7 cellular contexts compared by ENCODE assay signal in genomic region chr3:90207323-90208094, GRCh38.
DNase-seq lines count a peak whose midpoint lies in the region; FAIRE-seq and TF ChIP-seq lines count a peak whose summit lies in the region.
"Not testable (repeated sequence)": the region's sequence is repeated elsewhere in the genome, so short reads cannot be mapped to it uniquely, and the experiment has no call there.

No MANE protein-coding gene starts in this region.

- H3K27me3 ChIP-seq in BLaER1; SK-N-SH (ENCODE audit: insufficient read depth); H1 (replicated peaks in 1 of 4; ENCODE audit: control insufficient read depth in 3 of 4, extremely low read depth in 1 of 4, insufficient read depth in 3 of 4, low read length in 3 of 4); prostate gland (replicated peaks; ENCODE audit: insufficient read depth): not testable (repeated sequence)

- intact Hi-C loops in prostate gland (cut with DNase I): not testable (repeated sequence)

- not testable (repeated sequence) for H3K4ac ChIP-seq in H1 (replicated peaks; ENCODE audit: insufficient read length, low read depth, low read length)

- H2BK5ac ChIP-seq in H1 (ENCODE audit: low read depth, low read length): not testable (repeated sequence)

- not testable (repeated sequence) for H4K5ac ChIP-seq in H1 (ENCODE audit: insufficient read length, low read depth, low read length)

- not testable (repeated sequence) for H3K56ac ChIP-seq in H1 (replicated peaks; ENCODE audit: insufficient read length, low read depth, low read length)

- peak overlapping the region; percentile 34 for H3K4me2 ChIP-seq in BLaER1
- H3K4me2 ChIP-seq in SK-N-SH; H1 (ENCODE audit: insufficient read depth in 1 of 2, low read depth in 2 of 2, low read length in 2 of 2): not testable (repeated sequence)

- H2BK20ac ChIP-seq in H1 (ENCODE audit: low read length): not testable (repeated sequence)

- peaks cover 13% of the 10 kb centered on the region for H3K4me1 ChIP-seq in BLaER1
- not testable (repeated sequence) for H3K4me1 ChIP-seq in SK-N-SH (ENCODE audit: control insufficient read depth in 1 of 2, insufficient read depth in 2 of 2, low read depth in 1 of 2, low read length in 1 of 2); H1 (replicated peaks in 1 of 4; ENCODE audit: control insufficient read depth in 3 of 4, insufficient read depth in 4 of 4, low read length in 3 of 4); prostate gland (replicated peaks)

- CTCF ChIA-PET in SK-N-SH (lab: Yijun Ruan, JAX); H1 (lab: Charles Lee; ENCODE audit: partially characterized antibody): not testable (repeated sequence)

- H3K23me2 ChIP-seq in H1 (ENCODE audit: low read depth, low read length): not testable (repeated sequence)

- H2BK15ac ChIP-seq in H1 (ENCODE audit: low read length): not testable (repeated sequence)

- H2BK12ac ChIP-seq in H1 (ENCODE audit: low read depth, low read length): not testable (repeated sequence)

- H3K9me3 ChIP-seq in BLaER1; SK-N-SH; H1 (ENCODE audit: insufficient read depth in 2 of 2, low read depth in 1 of 2, low read length in 1 of 2); prostate gland: not testable (repeated sequence)

- not testable (repeated sequence) for H3K27ac ChIP-seq in BLaER1; SK-N-SH (ENCODE audit: low read depth in 2 of 2, low read length in 1 of 2); H1 (ENCODE audit: low read depth, low read length); prostate gland

- 12% methylated on average over 5 of the region's 5 CpGs for whole genome bisulfite sequencing in SK-N-SH (ENCODE audit: low lambda C conversion rate)
- WGBS in H1 (ENCODE audit: extremely low coverage in 1 of 2, insufficient coverage in 1 of 2, insufficient read length in 1 of 2, insufficient replicate concordance in 2 of 2, low coverage in 1 of 2, low lambda C conversion rate in 2 of 2, missing lambda C conversion rate in 1 of 2), 2 experiments: 88% methylated on average over 5 of the region's 5 CpGs; no CpG with 5 or more reads in 1 of the 2 experiments
- 23% methylated on average over 5 of the region's 5 CpGs for WGBS in prostate gland

- not testable (repeated sequence) for H3K79me1 ChIP-seq in H1 (ENCODE audit: low read depth, low read length)

- H2BK120ac ChIP-seq in H1 (replicated peaks; ENCODE audit: low read depth, low read length): not testable (repeated sequence)

- not testable (repeated sequence) for H3K18ac ChIP-seq in H1 (ENCODE audit: extremely low read depth, low read length)

- TF ChIP-seq POLR2A in H54 (IDR thresholded peaks at IDR 0.05; ENCODE audit: low read depth, low read length); H1 (IDR thresholded peaks at IDR 0.05; ENCODE audit: control extremely low read depth in 1 of 2, low read depth in 2 of 2, low read length in 2 of 2); prostate gland (IDR thresholded peaks at IDR 0.05): not testable (repeated sequence)

- H3K36me3 ChIP-seq in BLaER1; SK-N-SH (replicated peaks in 1 of 2; ENCODE audit: control insufficient read depth in 1 of 2, insufficient read depth in 2 of 2, low read length in 1 of 2); H1 (ENCODE audit: control insufficient read depth in 2 of 4, insufficient read depth in 4 of 4, low read length in 3 of 4); prostate gland: not testable (repeated sequence)

- not testable (repeated sequence) for H3K23ac ChIP-seq in H1 (ENCODE audit: insufficient read length)

- not testable (repeated sequence) for H4K8ac ChIP-seq in H1 (ENCODE audit: extremely low read depth, insufficient read depth, low read length)

- H3K4me3 ChIP-seq in BLaER1; SK-N-SH (ENCODE audit: low read depth in 2 of 2, low read length in 1 of 2); H1 (ENCODE audit: extremely low read depth in 1 of 4, insufficient read depth in 2 of 4, low read depth in 3 of 4, low read length in 4 of 4); fibroblast of pulmonary artery (replicated peaks; ENCODE audit: low read depth, low read length); prostate gland: not testable (repeated sequence)

- POLR2A ChIA-PET in SK-N-SH (lab: Yijun Ruan, JAX); H1 (lab: Charles Lee; ENCODE audit: partially characterized antibody): not testable (repeated sequence)

- H2AK5ac ChIP-seq in H1 (ENCODE audit: low read depth, low read length): not testable (repeated sequence)

- not testable (repeated sequence) for H3F3A ChIP-seq in SK-N-SH (replicated peaks; ENCODE audit: insufficient read depth)

- H3K79me2 ChIP-seq in SK-N-SH (ENCODE audit: insufficient read depth); H1 (ENCODE audit: control insufficient read depth in 1 of 2, insufficient read depth in 2 of 2, low read length in 2 of 2): not testable (repeated sequence)

- H4K91ac ChIP-seq in H1 (replicated peaks; ENCODE audit: insufficient read length, low read length): not testable (repeated sequence)

- not testable (repeated sequence) for TF ChIP-seq EP300 in SK-N-SH (IDR thresholded peaks at IDR 0.05; ENCODE audit: borderline replicate concordance in 1 of 2, low read depth in 1 of 2, low read length in 1 of 2); H1 (IDR thresholded peaks at IDR 0.05; ENCODE audit: borderline replicate concordance in 1 of 2, low read depth in 2 of 2, low read length in 2 of 2)

- not testable (repeated sequence) for TF ChIP-seq RAD21 in SK-N-SH (IDR thresholded peaks at IDR 0.05; ENCODE audit: low read length); H1 (IDR thresholded peaks at IDR 0.05 in 1 of 2, conservative IDR thresholded peaks at IDR 0.05 in 1 of 2; ENCODE audit: low read depth in 2 of 2, low read length in 2 of 2)

- DNase-seq in H54 (ENCODE audit: insufficient read length, low spot score); SK-N-SH; H1 (ENCODE audit: low read depth in 1 of 2, low spot score in 2 of 2): not testable (repeated sequence)
- DNase-seq in NCI-H82 (lab: John Stamatoyannopoulos, UW) (peak; percentile 64), fibroblast of pulmonary artery (ENCODE audit: low read depth) (peak; percentile 0), prostate gland (ENCODE audit: low spot score) (peak; percentile 42)

- H4K20me1 ChIP-seq in BLaER1; SK-N-SH (ENCODE audit: insufficient read depth); H1 (replicated peaks in 1 of 2; ENCODE audit: control insufficient read depth in 1 of 2, insufficient read depth in 2 of 2, low read length in 2 of 2): not testable (repeated sequence)

- not testable (repeated sequence) for H3K14ac ChIP-seq in H1 (ENCODE audit: insufficient read length)

- 0 out of 2 replicates have a peak overlapping the region, but pooled peaks have one; percentile 22 for H2AFZ ChIP-seq in SK-N-SH (ENCODE audit: low read depth)
- not testable (repeated sequence) for H2AFZ ChIP-seq in H1 (ENCODE audit: low read length)

- FAIRE-seq in H54 (lab: Jason Lieb, UNC): peak; percentile 11
- peak; percentile 82 for FAIRE-seq in H1 (lab: Jason Lieb, UNC)

- not testable (repeated sequence) for H3K9me2 ChIP-seq in SK-N-SH

- H3K9ac ChIP-seq in BLaER1; SK-N-SH; H1 (replicated peaks in 1 of 4; ENCODE audit: extremely low read depth in 1 of 4, low read depth in 3 of 4, low read length in 3 of 4): not testable (repeated sequence)

- not testable (repeated sequence) for TF ChIP-seq CTCF in SK-N-SH (IDR thresholded peaks at IDR 0.05); H1 (IDR thresholded peaks at IDR 0.05; ENCODE audit: control extremely low read depth in 1 of 3, insufficient read depth in 1 of 3, low read depth in 1 of 3, low read length in 3 of 3); fibroblast of pulmonary artery (IDR thresholded peaks at IDR 0.05; ENCODE audit: low read length, missing control alignments); prostate gland (IDR thresholded peaks at IDR 0.05)
